In genomic region chr1:211842518-211842917, GRCh38 we compare ENCODE assay signal across 1 cellular context.
TF ChIP-seq lines count a peak whose summit lies in the region.

No MANE protein-coding gene starts in this region.

TF ChIP-seq in HepG2, 621 proteins besides CTCF, POLR2A, EP300 and RAD21:
- TF ChIP-seq MAFF (IDR thresholded peaks at IDR 0.05; ENCODE audit: low read depth, low read length) = peak; percentile 39; the same call in 1 of the 2 replicates
- TF ChIP-seq ZNF615 (CRISPR knock-in tag; IDR thresholded peaks at IDR 0.05; ENCODE audit: borderline replicate concordance) = no peak
- no peak for TF ChIP-seq HOXA3 (CRISPR knock-in tag; IDR thresholded peaks at IDR 0.05)
- peak in 1 of 2 experiments; percentile 9; a peak in 2 of 4 replicates for TF ChIP-seq MAFK (conservative IDR thresholded peaks at IDR 0.05 in 1 of 2, IDR thresholded peaks at IDR 0.05 in 1 of 2; ENCODE audit: low read length in 2 of 2)
- TF ChIP-seq ESRRA (CRISPR knock-in tag; IDR thresholded peaks at IDR 0.05; ENCODE audit: low read depth) = no peak
TF ChIP-seq in HepG2: peak in this region for 2.
